ENCODE assay signal across 6 cellular contexts in the genomic region with DNA sequence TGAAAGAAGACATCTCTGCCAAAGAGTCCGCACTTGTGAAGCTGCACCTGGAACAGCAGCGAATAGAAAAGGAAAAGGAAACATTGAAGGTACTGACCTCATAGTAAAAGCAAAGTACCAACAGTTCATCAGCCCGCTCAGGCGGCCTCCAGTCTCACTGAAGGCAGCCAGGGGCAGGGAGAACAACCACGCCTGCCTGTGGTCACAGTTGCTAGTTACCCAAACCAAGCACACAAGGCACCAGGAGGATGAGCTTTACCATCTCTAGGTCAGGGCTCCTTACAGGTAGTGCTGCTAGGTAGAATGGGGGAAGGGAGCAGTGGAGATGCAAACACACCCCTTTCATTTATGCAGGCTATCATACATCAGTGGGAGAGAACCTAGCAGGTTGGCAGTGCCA.
"Had no signal": no experiment of that assay in that cellular context is flagged by ENCODE, and none has a peak within 500 bp of the region (broad histone marks: within the 10 kb centered on the region; RNA-seq: fewer than 3 reads in every experiment).

No MANE protein-coding gene starts in this region.

- ATAC-seq: HCT116 had no signal

- H3K4me3 Mint-ChIP-seq: HFFc6 had no signal

- H3K9me3 ChIP-seq: HAP-1 had no signal

- H3K4me3 ChIP-seq: HAP-1 had no signal

- H3K4me1 ChIP-seq: HAP-1 had no signal

- H3K27ac Mint-ChIP-seq: HFFc6 had no signal

- H3K36me3 ChIP-seq: HAP-1 had no signal

- DNase-seq: GOT3, H7, HFFc6, IMR-90 had no signal

- H3K9me3 Mint-ChIP-seq: HFFc6 had no signal
